ENCODE assay signal across 33 cellular contexts in the genomic region with DNA sequence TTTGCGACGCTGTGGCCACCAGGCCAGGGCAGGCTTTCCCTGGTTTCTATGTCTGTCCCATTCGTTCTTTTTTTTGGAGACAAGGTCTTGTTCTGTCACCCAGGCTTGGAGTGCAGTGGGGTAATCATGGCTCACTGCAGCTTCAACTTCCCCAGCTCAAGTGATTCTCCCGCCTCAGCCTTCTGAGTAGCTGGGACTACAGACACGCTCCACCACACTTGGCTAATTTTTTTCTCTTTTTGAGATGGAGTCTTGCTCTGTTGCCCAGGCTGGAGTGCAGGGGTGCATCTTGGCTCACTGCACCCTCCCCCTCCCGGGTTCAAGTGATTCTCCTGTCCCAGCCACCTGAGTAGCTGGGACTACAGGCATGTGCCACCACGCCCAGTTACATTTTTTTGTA. TPM values are rescaled to one million over a fixed set of nuclear protein-coding genes. Genes with fewer than 3 reads are reported as not detected.
"Had no signal": no experiment of that assay in that cellular context is flagged by ENCODE, and none has a peak within 500 bp of the region (broad histone marks: within the 10 kb centered on the region; RNA-seq: fewer than 3 reads in every experiment).

No MANE protein-coding gene starts in this region.

- DNase-seq: activated CD4-positive, alpha-beta memory T cell treated with anti-CD3 and anti-CD28 coated beads for 36 hours; activated CD4-positive, alpha-beta T cell treated with anti-CD3 and anti-CD28 coated beads for 36 hours; activated CD4-positive, alpha-beta T cell treated with anti-CD3 and anti-CD28 coated beads, Interleukin-2, amount 10 ng/mL, durations not matched to agents 24 days and 14 days; activated CD4-positive, CD25-positive, alpha-beta regulatory T cell; activated CD4-positive, CD25-positive, alpha-beta regulatory T cell treated with anti-CD3 and anti-CD28 coated beads, Interleukin-2, amount 50 U/mL, for 72 hours; activated CD8-positive, alpha-beta memory T cell treated with anti-CD3 and anti-CD28 coated beads, Interleukin-2, amount 10 ng/mL, durations not matched to agents 7 days and 5 days; activated CD8-positive, alpha-beta memory T cell treated with anti-CD3 and anti-CD28 coated beads, Interleukin-2, amount 50 U/mL, for 48 hours; activated CD8-positive, alpha-beta T cell treated with anti-CD3 and anti-CD28 coated beads, Interleukin-2, amount 10 ng/mL, durations not matched to agents 7 days and 5 days; activated effector memory CD4-positive, alpha-beta T cell treated with Interleukin-2 at 50 U/mL for 16 hours; activated gamma-delta T cell treated with Interleukin-2 at 50 U/mL for 16 hours; activated naive CD4-positive, alpha-beta T cell treated with anti-CD3 and anti-CD28 coated beads, Interleukin-2, amount 50 U/mL, for 16 hours; activated naive CD4-positive, alpha-beta T cell treated with Interleukin-2 at 50 U/mL for 16 hours; activated T-cell treated with anti-CD3 and anti-CD28 coated beads for 4 hours; activated T-cell treated with anti-CD3 and anti-CD28 coated beads, Interleukin-2, amount 50 U/mL, for 4 hours; amniotic stem cell; anterior cingulate cortex; body of pancreas; caudate nucleus; cortex of kidney; dermis blood vessel endothelial cell; effector CD4-positive, alpha-beta T cell; effector memory CD8-positive, alpha-beta T cell; erythroblast; foreskin keratinocyte; gastrocnemius medialis; heart right ventricle; T-helper 2 cell had no signal

- H3K27ac ChIP-seq: body of pancreas, esophagus muscularis mucosa, foreskin keratinocyte, gastrocnemius medialis, heart right ventricle, hepatocyte had no signal

- H3K4me3 ChIP-seq: body of pancreas, esophagus muscularis mucosa, gastrocnemius medialis, heart right ventricle, hepatocyte had no signal

- H3K4me1 Mint-ChIP-seq: activated CD4-positive, alpha-beta T cell treated with anti-CD3 and anti-CD28 coated beads for 36 hours; activated CD4-positive, alpha-beta T cell treated with anti-CD3 and anti-CD28 coated beads, Interleukin-2, amount 10 ng/mL, durations not matched to agents 24 days and 14 days; activated CD8-positive, alpha-beta memory T cell treated with anti-CD3 and anti-CD28 coated beads, Interleukin-2, amount 10 ng/mL, durations not matched to agents 7 days and 5 days; activated T-helper 17 cell treated with anti-CD3 and anti-CD28 coated beads, Interleukin-2, amount 50 U/mL, for 72 hours had no signal

- H3K27ac Mint-ChIP-seq: activated CD4-positive, alpha-beta memory T cell treated with anti-CD3 and anti-CD28 coated beads for 36 hours; activated CD4-positive, alpha-beta T cell treated with anti-CD3 and anti-CD28 coated beads for 36 hours; activated CD4-positive, alpha-beta T cell treated with anti-CD3 and anti-CD28 coated beads, Interleukin-2, amount 10 ng/mL, durations not matched to agents 24 days and 14 days; activated CD8-positive, alpha-beta memory T cell treated with anti-CD3 and anti-CD28 coated beads, Interleukin-2, amount 10 ng/mL, durations not matched to agents 7 days and 5 days; activated CD8-positive, alpha-beta T cell treated with anti-CD3 and anti-CD28 coated beads, Interleukin-2, amount 10 ng/mL, durations not matched to agents 7 days and 5 days; activated naive CD8-positive, alpha-beta T cell; activated T-helper 17 cell treated with anti-CD3 and anti-CD28 coated beads, Interleukin-2, amount 50 U/mL, for 72 hours; effector memory CD8-positive, alpha-beta T cell had no signal

- H3K4me2 ChIP-seq: hepatocyte had no signal

- H3K9me3 ChIP-seq: body of pancreas, esophagus muscularis mucosa, gastrocnemius medialis, heart right ventricle had no signal

- H3K79me2 ChIP-seq: hepatocyte had no signal

- H3K36me3 Mint-ChIP-seq: activated CD4-positive, alpha-beta memory T cell treated with anti-CD3 and anti-CD28 coated beads for 36 hours; activated CD8-positive, alpha-beta memory T cell treated with anti-CD3 and anti-CD28 coated beads, Interleukin-2, amount 10 ng/mL, durations not matched to agents 7 days and 5 days; activated naive CD8-positive, alpha-beta T cell had no signal

- H3K4me1 ChIP-seq: body of pancreas, esophagus muscularis mucosa, foreskin keratinocyte, gastrocnemius medialis, heart right ventricle had no signal

- H2AFZ ChIP-seq: hepatocyte had no signal

- ATAC-seq: activated CD4-positive, alpha-beta T cell treated with anti-CD3 and anti-CD28 coated beads for 36 hours; activated CD8-positive, alpha-beta memory T cell treated with anti-CD3 and anti-CD28 coated beads, Interleukin-2, amount 10 ng/mL, durations not matched to agents 7 days and 5 days; activated CD8-positive, alpha-beta T cell treated with anti-CD3 and anti-CD28 coated beads, Interleukin-2, amount 10 ng/mL, durations not matched to agents 7 days and 5 days; activated T-cell treated with anti-CD3 and anti-CD28 coated beads, Interleukin-2, amount 50 U/mL, for 4 hours; activated T-helper 17 cell treated with anti-CD3 and anti-CD28 coated beads, Interleukin-2, amount 50 U/mL, for 72 hours; body of pancreas; effector memory CD8-positive, alpha-beta T cell; foreskin keratinocyte; gastrocnemius medialis; heart right ventricle had no signal

- H3K4me3 Mint-ChIP-seq: activated CD4-positive, alpha-beta memory T cell treated with anti-CD3 and anti-CD28 coated beads for 36 hours; activated CD4-positive, alpha-beta T cell treated with anti-CD3 and anti-CD28 coated beads for 36 hours; activated CD4-positive, alpha-beta T cell treated with anti-CD3 and anti-CD28 coated beads, Interleukin-2, amount 10 ng/mL, durations not matched to agents 24 days and 14 days; activated CD8-positive, alpha-beta memory T cell treated with anti-CD3 and anti-CD28 coated beads, Interleukin-2, amount 10 ng/mL, durations not matched to agents 7 days and 5 days; activated CD8-positive, alpha-beta T cell treated with anti-CD3 and anti-CD28 coated beads, Interleukin-2, amount 10 ng/mL, durations not matched to agents 7 days and 5 days; activated naive CD8-positive, alpha-beta T cell; activated T-cell treated with anti-CD3 and anti-CD28 coated beads, Interleukin-2, amount 50 U/mL, for 4 hours; activated T-helper 17 cell treated with anti-CD3 and anti-CD28 coated beads, Interleukin-2, amount 50 U/mL, for 72 hours; effector memory CD8-positive, alpha-beta T cell had no signal

- H3K36me3 ChIP-seq: esophagus muscularis mucosa, gastrocnemius medialis, heart right ventricle had no signal

- FAIRE-seq: colon had no signal

- H3K27me3 ChIP-seq: body of pancreas, hepatocyte had no signal

RNA-seq across cellular contexts. Expression of gene WNT4, which starts 43.4 kb away (rescaled TPM):
- total RNA-seq: activated CD4-positive, alpha-beta memory T cell treated with anti-CD3 and anti-CD28 coated beads for 36 hours; activated CD4-positive, alpha-beta T cell treated with anti-CD3 and anti-CD28 coated beads for 36 hours; activated CD4-positive, alpha-beta T cell treated with anti-CD3 and anti-CD28 coated beads, Interleukin-2, amount 10 ng/mL, durations not matched to agents 24 days and 14 days; activated CD8-positive, alpha-beta memory T cell treated with anti-CD3 and anti-CD28 coated beads for 36 hours; activated CD8-positive, alpha-beta memory T cell treated with anti-CD3 and anti-CD28 coated beads, Interleukin-2, amount 10 ng/mL, durations not matched to agents 7 days and 5 days; activated CD8-positive, alpha-beta T cell treated with anti-CD3 and anti-CD28 coated beads, Interleukin-2, amount 10 ng/mL, durations not matched to agents 7 days and 5 days; activated T-cell treated with anti-CD3 and anti-CD28 coated beads, Interleukin-2, amount 50 U/mL, for 4 hours; activated T-helper 17 cell treated with anti-CD3 and anti-CD28 coated beads, Interleukin-2, amount 50 U/mL, for 72 hours had no signal
